In genomic region chr2:190538201-190538600, GRCh38 we compare ENCODE assay signal across 21 cellular contexts.
"Had no signal": no experiment of that assay in that cellular context is flagged by ENCODE, and none has a peak within 500 bp of the region (broad histone marks: within the 10 kb centered on the region; RNA-seq: fewer than 3 reads in every experiment).

No MANE protein-coding gene starts in this region.

- DNase-seq: effector memory CD4-positive, alpha-beta T cell; gastrocnemius medialis; heart right ventricle; hypothalamus; kidney; left cardiac atrium; left ventricle myocardium inferior; lower lobe of right lung; midbrain; nucleus accumbens; pancreas; right cardiac atrium; small intestine; stimulated activated CD4-positive, alpha-beta T cell treated with anti-CD3 and anti-CD28 coated beads, Interleukin-12 subunit alpha, Interleukin-12 subunit beta, amount 100 ng/mL, for 4 hours; stomach; substantia nigra had no signal

- H3K4me3 Mint-ChIP-seq: neural progenitor cell, type B pancreatic cell had no signal

- H3K27ac Mint-ChIP-seq: neural progenitor cell, progenitor cell of endocrine pancreas, type B pancreatic cell had no signal

- H3K9ac ChIP-seq: neural progenitor cell had no signal

- H3K9me3 ChIP-seq: pancreas had no signal

- H3K4me3 ChIP-seq: gastrocnemius medialis, heart right ventricle, left ventricle myocardium inferior, lower lobe of right lung, neural progenitor cell, pancreas, stomach, thoracic aorta had no signal

- ATAC-seq: esophagus mucosa, gastrocnemius medialis, heart right ventricle, left cardiac atrium, lower lobe of right lung, pancreas, right cardiac atrium had no signal

- H3K36me3 ChIP-seq: gastrocnemius medialis, heart right ventricle, lower lobe of right lung, pancreas, thoracic aorta had no signal

- H3K27me3 Mint-ChIP-seq: progenitor cell of endocrine pancreas, type B pancreatic cell had no signal

- H3K27ac ChIP-seq: gastrocnemius medialis, heart right ventricle, left ventricle myocardium inferior, lower lobe of right lung, neural progenitor cell, pancreas, stomach, thoracic aorta had no signal

- H3K27me3 ChIP-seq: gastrocnemius medialis, heart right ventricle, neural progenitor cell, pancreas, stomach had no signal
